Comparison of ENCODE assay signal across 2 cellular contexts in genomic region chr6:37168163-37168758, GRCh38.
TF ChIP-seq lines count a peak whose summit lies in the region.

No MANE protein-coding gene starts in this region.

TF ChIP-seq in WTC11, 78 proteins besides CTCF, POLR2A, EP300 and RAD21 (continued from another document):
- TF ChIP-seq, protein P1, sequence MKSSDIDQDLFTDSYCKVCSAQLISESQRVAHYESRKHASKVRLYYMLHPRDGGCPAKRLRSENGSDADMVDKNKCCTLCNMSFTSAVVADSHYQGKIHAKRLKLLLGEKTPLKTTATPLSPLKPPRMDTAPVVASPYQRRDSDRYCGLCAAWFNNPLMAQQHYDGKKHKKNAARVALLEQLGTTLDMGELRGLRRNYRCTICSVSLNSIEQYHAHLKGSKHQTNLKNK (CRISPR knock-in tag; IDR thresholded peaks at IDR 0.05): no peak
- TF ChIP-seq ESRRA (CRISPR knock-in tag; IDR thresholded peaks at IDR 0.05; ENCODE audit: borderline replicate concordance): no peak
- TF ChIP-seq, protein P2, sequence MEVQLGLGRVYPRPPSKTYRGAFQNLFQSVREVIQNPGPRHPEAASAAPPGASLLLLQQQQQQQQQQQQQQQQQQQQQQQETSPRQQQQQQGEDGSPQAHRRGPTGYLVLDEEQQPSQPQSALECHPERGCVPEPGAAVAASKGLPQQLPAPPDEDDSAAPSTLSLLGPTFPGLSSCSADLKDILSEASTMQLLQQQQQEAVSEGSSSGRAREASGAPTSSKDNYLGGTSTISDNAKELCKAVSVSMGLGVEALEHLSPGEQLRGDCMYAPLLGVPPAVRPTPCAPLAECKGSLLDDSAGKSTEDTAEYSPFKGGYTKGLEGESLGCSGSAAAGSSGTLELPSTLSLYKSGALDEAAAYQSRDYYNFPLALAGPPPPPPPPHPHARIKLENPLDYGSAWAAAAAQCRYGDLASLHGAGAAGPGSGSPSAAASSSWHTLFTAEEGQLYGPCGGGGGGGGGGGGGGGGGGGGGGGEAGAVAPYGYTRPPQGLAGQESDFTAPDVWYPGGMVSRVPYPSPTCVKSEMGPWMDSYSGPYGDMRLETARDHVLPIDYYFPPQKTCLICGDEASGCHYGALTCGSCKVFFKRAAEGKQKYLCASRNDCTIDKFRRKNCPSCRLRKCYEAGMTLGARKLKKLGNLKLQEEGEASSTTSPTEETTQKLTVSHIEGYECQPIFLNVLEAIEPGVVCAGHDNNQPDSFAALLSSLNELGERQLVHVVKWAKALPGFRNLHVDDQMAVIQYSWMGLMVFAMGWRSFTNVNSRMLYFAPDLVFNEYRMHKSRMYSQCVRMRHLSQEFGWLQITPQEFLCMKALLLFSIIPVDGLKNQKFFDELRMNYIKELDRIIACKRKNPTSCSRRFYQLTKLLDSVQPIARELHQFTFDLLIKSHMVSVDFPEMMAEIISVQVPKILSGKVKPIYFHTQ (CRISPR knock-in tag; IDR thresholded peaks at IDR 0.05): no peak
- TF ChIP-seq TEAD4 (CRISPR knock-in tag; IDR thresholded peaks at IDR 0.05): no peak
- no peak for TF ChIP-seq GABPB1 (CRISPR knock-in tag; IDR thresholded peaks at IDR 0.05)

TF ChIP-seq in liver, 16 proteins besides CTCF, POLR2A, EP300 and RAD21 (continued from another document):
- TF ChIP-seq ZBTB33 (IDR thresholded peaks at IDR 0.05): no peak
- no peak for TF ChIP-seq TAF1 (conservative IDR thresholded peaks at IDR 0.05)
- no peak for TF ChIP-seq YY1 (IDR thresholded peaks at IDR 0.05)
